8 cellular contexts compared by ENCODE assay signal in the genomic region with DNA sequence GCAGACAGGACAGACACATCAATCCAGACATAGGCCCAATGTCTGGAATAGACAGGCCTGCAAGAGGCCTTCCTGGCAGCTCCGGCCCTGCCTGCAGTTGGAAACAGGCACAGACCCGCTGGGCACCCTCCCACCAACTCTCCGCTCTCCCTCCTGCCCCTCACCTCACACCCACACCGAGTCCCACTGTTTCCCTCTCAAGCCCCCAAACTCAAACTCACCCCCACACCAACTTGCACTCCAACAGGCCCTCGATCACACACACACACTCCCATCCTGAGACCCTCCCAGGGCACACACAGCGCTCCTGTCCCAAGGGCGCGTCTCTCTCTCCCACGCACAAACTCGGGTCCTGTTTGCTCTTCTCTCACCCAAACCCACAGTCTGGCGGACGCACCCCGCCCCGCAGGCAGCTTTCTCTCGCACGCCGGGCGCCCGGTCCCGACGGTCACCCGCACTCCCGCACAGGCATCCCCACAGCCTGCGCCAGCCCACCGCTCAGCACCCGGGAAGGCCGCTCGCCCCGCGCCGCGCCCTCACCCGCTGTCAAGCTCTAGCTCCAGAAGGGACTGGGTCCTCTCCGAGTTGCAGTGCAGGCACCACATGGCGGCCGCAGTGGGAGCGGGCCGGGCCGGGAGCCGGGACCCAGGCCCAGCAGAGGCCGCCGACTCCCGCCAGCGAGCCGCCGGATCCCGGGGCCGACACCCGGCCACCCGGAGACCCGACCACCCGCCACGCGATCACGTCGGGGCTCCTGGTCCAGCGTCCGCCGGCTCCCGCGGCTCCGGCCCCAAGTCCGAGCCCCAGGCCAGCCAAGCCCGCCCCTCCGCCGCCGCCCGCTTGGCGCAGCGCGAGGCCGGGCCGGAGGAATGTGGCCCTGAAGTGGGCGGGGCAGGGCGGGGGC.
DNase-seq lines count a peak whose midpoint lies in the region; TF ChIP-seq lines count a peak whose summit lies in the region.

No MANE protein-coding gene starts in this region.

- H3K9me3 ChIP-seq in duodenal mucosa (ENCODE audit: control insufficient read depth in 1 of 2, low read length in 2 of 2) (no peaks in the 10 kb centered on the region), mucosa of rectum (ENCODE audit: control insufficient read depth in 2 of 2, low read length in 2 of 2) (no peaks in the 10 kb centered on the region), uterus (no peaks in the 10 kb centered on the region)

- peaks cover 41 to 53% of the 10 kb centered on the region in 2 donors for H3K4me1 ChIP-seq in duodenal mucosa (ENCODE audit: control insufficient read depth in 1 of 2, insufficient read depth in 2 of 2, low read length in 2 of 2)
- H3K4me1 ChIP-seq in mucosa of rectum (ENCODE audit: control insufficient read depth in 2 of 2, insufficient read depth in 2 of 2, low read length in 2 of 2), result peaks cover 46 to 51% of the 10 kb centered on the region in 2 donors
- H3K4me1 ChIP-seq in uterus, result peaks cover 0 to 13% of the 10 kb centered on the region in 2 donors

- TF ChIP-seq POLR2A in uterus (IDR thresholded peaks at IDR 0.05), result peak; percentile 28 to 47

- no peaks in the 10 kb centered on the region for H3K27me3 ChIP-seq in duodenal mucosa (ENCODE audit: control insufficient read depth in 1 of 2, insufficient read depth in 2 of 2, low read length in 2 of 2)
- no peaks in the 10 kb centered on the region for H3K27me3 ChIP-seq in mucosa of rectum (ENCODE audit: control insufficient read depth in 2 of 2, insufficient read depth in 2 of 2, low read length in 2 of 2)
- H3K27me3 ChIP-seq in uterus, result no peaks in the 10 kb centered on the region

- intact Hi-C loops in uterus (cut with DNase I; ENCODE audit: low total_unique reads), result no loop called here

- H3K9ac ChIP-seq in duodenal mucosa (ENCODE audit: low read depth in 1 of 2, low read length in 2 of 2) (peak overlapping the region; percentile 65 to 66), mucosa of rectum (ENCODE audit: low read depth in 1 of 2, low read length in 2 of 2) (peak overlapping the region; percentile 63 to 82)

- DNase-seq in HFF-Myc (ENCODE audit: extremely low read depth, low read depth) (no peak), RKO (ENCODE audit: low spot score) (peak; percentile 42), uterus (no peak), DMS153 (lab: John Stamatoyannopoulos, UW) (no peak), superior temporal gyrus (ENCODE audit: extremely low spot score) (no peak)

- no peak for TF ChIP-seq CTCF in HFF-Myc (IDR thresholded peaks at IDR 0.05; ENCODE audit: low read depth, low read length, missing control alignments)
- TF ChIP-seq CTCF in uterus (IDR thresholded peaks at IDR 0.05), result peak in 1 of 4 experiments; percentile 13

- H3K4me3 ChIP-seq in GM08714 (ENCODE audit: low read length) (peak overlapping the region; percentile 51; the same call in 1 of the 2 replicates), HFF-Myc (replicated peaks; ENCODE audit: low read depth, low read length) (peak overlapping the region; percentile 78), duodenal mucosa (ENCODE audit: low read depth in 1 of 2, low read length in 2 of 2) (peak overlapping the region; percentile 67 to 78), mucosa of rectum (ENCODE audit: low read length in 2 of 2) (peak overlapping the region; percentile 72 to 76), uterus (peak overlapping the region; percentile 49 to 93)

- H3K27ac ChIP-seq in duodenal mucosa (ENCODE audit: low read depth, low read length), result no peak overlapping the region
- peak overlapping the region in 1 of 2 donors; percentile 43 for H3K27ac ChIP-seq in mucosa of rectum (ENCODE audit: low read depth in 2 of 2, low read length in 2 of 2)
- H3K27ac ChIP-seq in uterus, result peak overlapping the region; percentile 67 to 80

- H3K36me3 ChIP-seq in duodenal mucosa (ENCODE audit: control insufficient read depth in 1 of 2, insufficient read depth in 2 of 2, low read length in 2 of 2) (no peaks in the 10 kb centered on the region), mucosa of rectum (ENCODE audit: control insufficient read depth in 2 of 2, insufficient read depth in 2 of 2, low read length in 2 of 2) (no peaks in the 10 kb centered on the region), uterus (no peaks in the 10 kb centered on the region)
